Comparison of ENCODE assay signal across 1 cellular context in the genomic region with DNA sequence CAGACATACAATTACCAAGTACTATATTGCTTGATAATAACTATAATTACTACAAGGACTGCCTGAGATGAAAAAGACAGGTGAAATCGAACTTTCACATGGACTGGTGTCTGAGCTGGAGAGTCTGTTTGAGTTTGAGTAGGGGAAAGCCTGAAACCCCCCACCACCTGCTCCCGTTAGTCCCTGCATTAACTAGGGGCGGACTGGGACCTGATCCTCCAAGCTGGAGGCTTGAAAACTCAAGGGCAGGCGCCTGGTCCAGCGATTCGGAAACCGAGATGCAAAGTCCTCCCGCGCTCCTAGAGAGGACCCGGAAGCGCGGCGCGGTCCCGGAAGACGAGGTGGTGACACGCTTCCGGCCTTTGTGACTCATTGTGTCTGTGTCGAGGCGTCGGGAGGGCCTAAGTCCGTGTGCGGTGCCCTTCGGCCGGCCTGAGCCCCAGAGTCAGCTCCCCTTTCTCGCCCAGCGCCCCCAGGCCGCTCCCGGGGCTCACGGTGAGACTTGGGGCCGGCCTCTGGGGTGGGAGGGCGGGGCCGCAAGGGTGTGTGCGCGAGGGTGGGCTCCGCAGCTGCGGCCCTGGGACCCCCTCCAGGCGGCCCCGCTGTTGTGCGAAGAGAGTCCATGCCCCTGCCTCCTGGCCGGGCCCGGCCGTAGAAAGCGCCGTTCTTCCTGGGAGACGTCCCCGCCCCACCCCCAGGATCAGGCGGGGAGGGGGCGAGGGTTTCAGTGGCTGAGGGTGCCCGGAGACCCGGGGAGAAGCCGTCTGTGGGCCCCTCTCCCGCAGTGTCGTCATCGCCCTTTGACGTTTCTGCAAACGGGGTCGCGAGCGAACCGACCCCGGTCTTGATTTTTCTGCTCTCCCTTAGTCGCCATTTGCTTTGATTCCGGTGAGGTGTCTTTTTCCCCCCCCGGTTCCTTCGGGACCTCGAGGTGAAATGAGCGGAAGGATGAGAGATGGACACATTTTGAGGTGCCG.
TF ChIP-seq lines count a peak whose summit lies in the region.

Gene ZKSCAN1 (plus strand): TSS at position 365 of the 977 bp plus-strand sequence. CDS start 7,911 bp downstream, outside the sequence.

TF ChIP-seq in HepG2, 621 proteins besides CTCF, POLR2A, EP300 and RAD21 (continued from another document and continues in another):
- TF ChIP-seq ZBTB46 (CRISPR knock-in tag; IDR thresholded peaks at IDR 0.05; ENCODE audit: borderline replicate concordance) = no peak
- TF ChIP-seq ZNF501 (CRISPR knock-in tag; IDR thresholded peaks at IDR 0.05) = no peak
- peak; percentile 72 for TF ChIP-seq PHF8 (CRISPR knock-in tag; IDR thresholded peaks at IDR 0.05)
- no peak for TF ChIP-seq ZNF800 (CRISPR knock-in tag; IDR thresholded peaks at IDR 0.05)
- TF ChIP-seq ZNF232 (CRISPR knock-in tag; IDR thresholded peaks at IDR 0.05; ENCODE audit: borderline replicate concordance) = peak; percentile 73; the same call in 1 of the 2 replicates
- TF ChIP-seq JUNB (CRISPR knock-in tag; IDR thresholded peaks at IDR 0.05; ENCODE audit: borderline replicate concordance) = no peak
- no peak for TF ChIP-seq ZBTB3 (CRISPR knock-in tag; IDR thresholded peaks at IDR 0.05; ENCODE audit: borderline replicate concordance, low read depth)
- no peak; the same call in 1 of the 2 replicates for TF ChIP-seq CBX5 (CRISPR knock-in tag; IDR thresholded peaks at IDR 0.05; ENCODE audit: borderline replicate concordance)
- no peak for TF ChIP-seq ZFAT (CRISPR knock-in tag; conservative IDR thresholded peaks at IDR 0.05)
- no peak for TF ChIP-seq ZFP62 (CRISPR knock-in tag; IDR thresholded peaks at IDR 0.05)
- no peak for TF ChIP-seq ZNF577 (CRISPR knock-in tag; IDR thresholded peaks at IDR 0.05; ENCODE audit: borderline replicate concordance, low read depth)
- 0 out of 2 replicates have a peak, but pooled peaks have one; percentile 73 for TF ChIP-seq BRD4 (CRISPR knock-in tag; IDR thresholded peaks at IDR 0.05)
- TF ChIP-seq ERF (CRISPR knock-in tag; IDR thresholded peaks at IDR 0.05) = peak; percentile 92
- no peak for TF ChIP-seq DDIT3 (CRISPR knock-in tag; IDR thresholded peaks at IDR 0.05)
- TF ChIP-seq, protein P1, sequence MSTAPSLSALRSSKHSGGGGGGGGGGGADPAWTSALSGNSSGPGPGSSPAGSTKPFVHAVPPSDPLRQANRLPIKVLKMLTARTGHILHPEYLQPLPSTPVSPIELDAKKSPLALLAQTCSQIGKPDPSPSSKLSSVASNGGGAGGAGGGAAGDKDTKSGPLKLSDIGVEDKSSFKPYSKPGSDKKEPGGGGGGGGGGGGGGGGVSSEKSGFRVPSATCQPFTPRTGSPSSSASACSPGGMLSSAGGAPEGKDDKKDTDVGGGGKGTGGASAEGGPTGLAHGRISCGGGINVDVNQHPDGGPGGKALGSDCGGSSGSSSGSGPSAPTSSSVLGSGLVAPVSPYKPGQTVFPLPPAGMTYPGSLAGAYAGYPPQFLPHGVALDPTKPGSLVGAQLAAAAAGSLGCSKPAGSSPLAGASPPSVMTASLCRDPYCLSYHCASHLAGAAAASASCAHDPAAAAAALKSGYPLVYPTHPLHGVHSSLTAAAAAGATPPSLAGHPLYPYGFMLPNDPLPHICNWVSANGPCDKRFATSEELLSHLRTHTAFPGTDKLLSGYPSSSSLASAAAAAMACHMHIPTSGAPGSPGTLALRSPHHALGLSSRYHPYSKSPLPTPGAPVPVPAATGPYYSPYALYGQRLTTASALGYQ (CRISPR knock-in tag; IDR thresholded peaks at IDR 0.05) = peak; percentile 62; the same call in 1 of the 2 replicates
- TF ChIP-seq ZC3H13 (CRISPR knock-in tag; IDR thresholded peaks at IDR 0.05) = no peak
- TF ChIP-seq THAP11 (CRISPR knock-in tag; IDR thresholded peaks at IDR 0.05) = peak; percentile 92
- TF ChIP-seq TP53 (CRISPR knock-in tag; conservative IDR thresholded peaks at IDR 0.05) = no peak
- TF ChIP-seq TOPORS (CRISPR knock-in tag; IDR thresholded peaks at IDR 0.05) = no peak
- peak; percentile 51 for TF ChIP-seq HNRNPLL (IDR thresholded peaks at IDR 0.05; ENCODE audit: low read depth, low read length, poor library complexity, severe bottlenecking)
- TF ChIP-seq ZBTB20 (CRISPR knock-in tag; IDR thresholded peaks at IDR 0.05; ENCODE audit: borderline replicate concordance, low read depth) = no peak
- peak; percentile 37; the same call in 1 of the 2 replicates for TF ChIP-seq ZNF614 (CRISPR knock-in tag; IDR thresholded peaks at IDR 0.05; ENCODE audit: borderline replicate concordance)
- no peak for TF ChIP-seq CC2D1A (CRISPR knock-in tag; IDR thresholded peaks at IDR 0.05)
- TF ChIP-seq FLYWCH1 (CRISPR knock-in tag; IDR thresholded peaks at IDR 0.05) = no peak
- TF ChIP-seq JUND (CRISPR knock-in tag; IDR thresholded peaks at IDR 0.05) = peak; percentile 82
- TF ChIP-seq, protein P2, sequence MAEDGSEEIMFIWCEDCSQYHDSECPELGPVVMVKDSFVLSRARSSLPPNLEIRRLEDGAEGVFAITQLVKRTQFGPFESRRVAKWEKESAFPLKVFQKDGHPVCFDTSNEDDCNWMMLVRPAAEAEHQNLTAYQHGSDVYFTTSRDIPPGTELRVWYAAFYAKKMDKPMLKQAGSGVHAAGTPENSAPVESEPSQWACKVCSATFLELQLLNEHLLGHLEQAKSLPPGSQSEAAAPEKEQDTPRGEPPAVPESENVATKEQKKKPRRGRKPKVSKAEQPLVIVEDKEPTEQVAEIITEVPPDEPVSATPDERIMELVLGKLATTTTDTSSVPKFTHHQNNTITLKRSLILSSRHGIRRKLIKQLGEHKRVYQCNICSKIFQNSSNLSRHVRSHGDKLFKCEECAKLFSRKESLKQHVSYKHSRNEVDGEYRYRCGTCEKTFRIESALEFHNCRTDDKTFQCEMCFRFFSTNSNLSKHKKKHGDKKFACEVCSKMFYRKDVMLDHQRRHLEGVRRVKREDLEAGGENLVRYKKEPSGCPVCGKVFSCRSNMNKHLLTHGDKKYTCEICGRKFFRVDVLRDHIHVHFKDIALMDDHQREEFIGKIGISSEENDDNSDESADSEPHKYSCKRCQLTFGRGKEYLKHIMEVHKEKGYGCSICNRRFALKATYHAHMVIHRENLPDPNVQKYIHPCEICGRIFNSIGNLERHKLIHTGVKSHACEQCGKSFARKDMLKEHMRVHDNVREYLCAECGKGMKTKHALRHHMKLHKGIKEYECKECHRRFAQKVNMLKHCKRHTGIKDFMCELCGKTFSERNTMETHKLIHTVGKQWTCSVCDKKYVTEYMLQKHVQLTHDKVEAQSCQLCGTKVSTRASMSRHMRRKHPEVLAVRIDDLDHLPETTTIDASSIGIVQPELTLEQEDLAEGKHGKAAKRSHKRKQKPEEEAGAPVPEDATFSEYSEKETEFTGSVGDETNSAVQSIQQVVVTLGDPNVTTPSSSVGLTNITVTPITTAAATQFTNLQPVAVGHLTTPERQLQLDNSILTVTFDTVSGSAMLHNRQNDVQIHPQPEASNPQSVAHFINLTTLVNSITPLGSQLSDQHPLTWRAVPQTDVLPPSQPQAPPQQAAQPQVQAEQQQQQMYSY (CRISPR knock-in tag; IDR thresholded peaks at IDR 0.05) = no peak
- TF ChIP-seq SP140L (CRISPR knock-in tag; IDR thresholded peaks at IDR 0.05; ENCODE audit: borderline replicate concordance) = 0 out of 2 replicates have a peak, but pooled peaks have one; percentile 14
- TF ChIP-seq, protein P3, sequence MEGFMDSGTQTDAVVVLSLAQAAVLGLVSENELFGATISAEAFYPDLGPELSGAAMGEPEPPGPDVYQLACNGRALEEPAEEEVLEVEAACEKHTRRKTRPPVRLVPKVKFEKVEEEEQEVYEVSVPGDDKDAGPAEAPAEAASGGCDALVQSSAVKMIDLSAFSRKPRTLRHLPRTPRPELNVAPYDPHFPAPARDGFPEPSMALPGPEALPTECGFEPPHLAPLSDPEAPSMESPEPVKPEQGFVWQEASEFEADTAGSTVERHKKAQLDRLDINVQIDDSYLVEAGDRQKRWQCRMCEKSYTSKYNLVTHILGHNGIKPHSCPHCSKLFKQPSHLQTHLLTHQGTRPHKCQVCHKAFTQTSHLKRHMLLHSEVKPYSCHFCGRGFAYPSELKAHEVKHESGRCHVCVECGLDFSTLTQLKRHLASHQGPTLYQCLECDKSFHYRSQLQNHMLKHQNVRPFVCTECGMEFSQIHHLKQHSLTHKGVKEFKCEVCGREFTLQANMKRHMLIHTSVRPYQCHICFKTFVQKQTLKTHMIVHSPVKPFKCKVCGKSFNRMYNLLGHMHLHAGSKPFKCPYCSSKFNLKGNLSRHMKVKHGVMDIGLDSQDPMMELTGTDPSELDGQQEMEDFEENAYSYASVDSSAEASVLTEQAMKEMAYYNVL (CRISPR knock-in tag; IDR thresholded peaks at IDR 0.05; ENCODE audit: borderline replicate concordance) = no peak
- peak; percentile 51; the same call in 1 of the 2 replicates for TF ChIP-seq RXRB (CRISPR knock-in tag; IDR thresholded peaks at IDR 0.05; ENCODE audit: borderline replicate concordance)
- no peak for TF ChIP-seq SYNCRIP (IDR thresholded peaks at IDR 0.05; ENCODE audit: insufficient read depth, low read depth, low read length)
- TF ChIP-seq, protein P4, sequence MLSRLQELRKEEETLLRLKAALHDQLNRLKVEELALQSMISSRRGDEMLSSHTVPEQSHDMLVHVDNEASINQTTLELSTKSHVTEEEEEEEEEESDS (CRISPR knock-in tag; IDR thresholded peaks at IDR 0.05; ENCODE audit: borderline replicate concordance) = no peak
- TF ChIP-seq MED8 (CRISPR knock-in tag; IDR thresholded peaks at IDR 0.05; ENCODE audit: insufficient replicate concordance) = no peak
- no peak for TF ChIP-seq STAT5B (CRISPR knock-in tag; IDR thresholded peaks at IDR 0.05)
- peak; percentile 79 for TF ChIP-seq SIN3A (IDR thresholded peaks at IDR 0.05; ENCODE audit: borderline replicate concordance, low read depth, low read length)
- no peak; the same call in 1 of the 2 replicates for TF ChIP-seq PPARG (CRISPR knock-in tag; conservative IDR thresholded peaks at IDR 0.05)
- 0 out of 2 replicates have a peak, but pooled peaks have one; percentile 26 for TF ChIP-seq ZNF446 (CRISPR knock-in tag; IDR thresholded peaks at IDR 0.05)
- TF ChIP-seq CENPT (CRISPR knock-in tag; IDR thresholded peaks at IDR 0.05; ENCODE audit: low read depth) = no peak
- TF ChIP-seq, protein P5, sequence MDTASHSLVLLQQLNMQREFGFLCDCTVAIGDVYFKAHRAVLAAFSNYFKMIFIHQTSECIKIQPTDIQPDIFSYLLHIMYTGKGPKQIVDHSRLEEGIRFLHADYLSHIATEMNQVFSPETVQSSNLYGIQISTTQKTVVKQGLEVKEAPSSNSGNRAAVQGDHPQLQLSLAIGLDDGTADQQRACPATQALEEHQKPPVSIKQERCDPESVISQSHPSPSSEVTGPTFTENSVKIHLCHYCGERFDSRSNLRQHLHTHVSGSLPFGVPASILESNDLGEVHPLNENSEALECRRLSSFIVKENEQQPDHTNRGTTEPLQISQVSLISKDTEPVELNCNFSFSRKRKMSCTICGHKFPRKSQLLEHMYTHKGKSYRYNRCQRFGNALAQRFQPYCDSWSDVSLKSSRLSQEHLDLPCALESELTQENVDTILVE (CRISPR knock-in tag; IDR thresholded peaks at IDR 0.05) = peak; percentile 68; the same call in 1 of the 2 replicates
- TF ChIP-seq XBP1 (CRISPR knock-in tag; IDR thresholded peaks at IDR 0.05) = no peak
- no peak for TF ChIP-seq GMEB2 (CRISPR knock-in tag; IDR thresholded peaks at IDR 0.05; ENCODE audit: low read depth)
- peak; percentile 63; the same call in 1 of the 2 replicates for TF ChIP-seq GATAD2A (CRISPR knock-in tag; IDR thresholded peaks at IDR 0.05)
- TF ChIP-seq BRCA1 (CRISPR knock-in tag; IDR thresholded peaks at IDR 0.05) = peak; percentile 44; the same call in 1 of the 2 replicates
- TF ChIP-seq ZSCAN29 (CRISPR knock-in tag; conservative IDR thresholded peaks at IDR 0.05) = no peak
- peak; percentile 81 for TF ChIP-seq ZNF891 (CRISPR knock-in tag; IDR thresholded peaks at IDR 0.05)
